13 cellular contexts compared by ENCODE assay signal in genomic region chr7:75887669-75888369, GRCh38.
"Had no signal": no experiment of that assay in that cellular context is flagged by ENCODE, and none has a peak within 500 bp of the region (broad histone marks: within the 10 kb centered on the region; RNA-seq: fewer than 3 reads in every experiment).

No MANE protein-coding gene starts in this region.

- H3K9me3 ChIP-seq: ovary, transverse colon had no signal

- H3K27ac ChIP-seq: brain microvascular endothelial cell, ovary, transverse colon, VCaP had no signal

- H3K4me3 Mint-ChIP-seq: activated CD4-positive, alpha-beta memory T cell treated with anti-CD3 and anti-CD28 coated beads, Interleukin-2, amount 10 ng/mL, durations not matched to agents 7 days and 5 days; activated CD4-positive, alpha-beta T cell treated with anti-CD3 and anti-CD28 coated beads for 36 hours; activated naive CD4-positive, alpha-beta T cell treated with anti-CD3 and anti-CD28 coated beads for 36 hours; activated T-helper 1 cell treated with anti-CD3 and anti-CD28 coated beads, Interleukin-12 subunit alpha, Interleukin-12 subunit beta, Interleukin-2, Interleukin-4 antibody, amounts not matched to agents 30 ng/mL and 10 ng/mL and 1 ng/mL, durations not matched to agents 14 hours and 24 hours and 36 hours; nephron; T-cell had no signal

- DNase-seq: activated CD4-positive, alpha-beta memory T cell treated with anti-CD3 and anti-CD28 coated beads, Interleukin-2, amount 10 ng/mL, durations not matched to agents 7 days and 5 days; activated CD4-positive, alpha-beta T cell treated with anti-CD3 and anti-CD28 coated beads for 36 hours; activated CD8-positive, alpha-beta memory T cell treated with anti-CD3 and anti-CD28 coated beads, Interleukin-2, amount 50 U/mL, for 4 hours; activated naive CD4-positive, alpha-beta T cell treated with anti-CD3 and anti-CD28 coated beads for 36 hours; brain microvascular endothelial cell; ovary; stimulated activated CD4-positive, alpha-beta T cell treated with anti-CD3 and anti-CD28 coated beads, Interleukin-15, amount 100 ng/mL, for 24 hours; stimulated activated CD4-positive, alpha-beta T cell treated with anti-CD3 and anti-CD28 coated beads, Interleukin-4, amount 100 ng/mL, for 4 hours; T-cell; transverse colon had no signal

- H3K27ac Mint-ChIP-seq: activated CD4-positive, alpha-beta memory T cell treated with anti-CD3 and anti-CD28 coated beads, Interleukin-2, amount 10 ng/mL, durations not matched to agents 7 days and 5 days; activated CD4-positive, alpha-beta T cell treated with anti-CD3 and anti-CD28 coated beads for 36 hours; activated naive CD4-positive, alpha-beta T cell treated with anti-CD3 and anti-CD28 coated beads for 36 hours; activated T-helper 1 cell treated with anti-CD3 and anti-CD28 coated beads, Interleukin-12 subunit alpha, Interleukin-12 subunit beta, Interleukin-2, Interleukin-4 antibody, amounts not matched to agents 30 ng/mL and 10 ng/mL and 1 ng/mL, durations not matched to agents 14 hours and 24 hours and 36 hours; T-cell had no signal

- H3K27me3 ChIP-seq: brain microvascular endothelial cell, ovary, transverse colon had no signal

- H3K4me3 ChIP-seq: ovary, transverse colon had no signal

- ATAC-seq: activated CD4-positive, alpha-beta T cell treated with anti-CD3 and anti-CD28 coated beads for 36 hours had no signal

- H3K36me3 ChIP-seq: ovary had no signal

- H3K27me3 Mint-ChIP-seq: activated CD4-positive, alpha-beta memory T cell treated with anti-CD3 and anti-CD28 coated beads, Interleukin-2, amount 10 ng/mL, durations not matched to agents 7 days and 5 days; activated CD4-positive, alpha-beta T cell treated with anti-CD3 and anti-CD28 coated beads for 36 hours; T-cell had no signal

- H3K9me3 Mint-ChIP-seq: activated CD4-positive, alpha-beta memory T cell treated with anti-CD3 and anti-CD28 coated beads, Interleukin-2, amount 10 ng/mL, durations not matched to agents 7 days and 5 days; activated naive CD4-positive, alpha-beta T cell treated with anti-CD3 and anti-CD28 coated beads for 36 hours; activated T-helper 1 cell treated with anti-CD3 and anti-CD28 coated beads, Interleukin-12 subunit alpha, Interleukin-12 subunit beta, Interleukin-2, Interleukin-4 antibody, amounts not matched to agents 30 ng/mL and 10 ng/mL and 1 ng/mL, durations not matched to agents 14 hours and 24 hours and 36 hours; nephron; T-cell had no signal
